Comparison of ENCODE assay signal across 8 cellular contexts in the genomic region with DNA sequence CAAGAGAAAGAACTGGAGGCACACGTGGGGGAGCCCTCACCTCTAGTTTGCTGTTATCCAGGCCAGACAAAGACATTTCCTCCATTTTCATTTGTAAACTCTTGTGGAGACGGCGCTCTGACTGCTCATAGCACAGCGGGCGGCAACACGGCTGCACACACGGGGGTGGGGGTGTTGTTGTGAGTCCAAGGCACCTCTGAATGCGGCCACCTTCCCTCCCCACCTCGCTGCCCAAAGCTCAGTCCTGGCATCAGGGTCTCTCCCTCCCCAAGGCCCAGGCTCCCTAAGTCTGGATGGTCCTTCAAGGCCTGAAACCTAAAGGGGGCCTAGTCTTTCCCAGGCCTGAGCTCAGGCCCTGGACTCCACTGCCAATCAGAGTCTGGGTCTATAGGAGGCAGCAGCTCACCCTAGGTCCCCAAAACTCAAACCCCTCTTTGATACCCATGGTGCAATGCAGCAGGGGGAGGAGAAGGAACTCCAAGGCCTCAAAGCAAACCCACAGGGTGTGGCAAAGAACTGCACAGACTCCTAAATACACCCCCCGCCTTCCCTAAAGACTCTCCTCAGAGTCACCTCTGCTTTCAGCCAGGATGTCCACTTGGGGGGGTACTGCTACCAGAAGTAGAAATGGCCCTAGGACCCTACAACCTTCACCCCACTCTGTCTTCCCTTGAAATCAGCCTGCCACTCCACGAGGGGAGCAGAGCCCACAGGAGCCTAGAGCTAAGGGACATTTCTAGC. TPM values are rescaled to one million over a fixed set of nuclear protein-coding genes. Genes with fewer than 3 reads are reported as not detected.
DNase-seq lines count a peak whose midpoint lies in the region; ATAC-seq, FAIRE-seq and TF ChIP-seq lines count a peak whose summit lies in the region.

No MANE protein-coding gene starts in this region.

- H3K27ac ChIP-seq in GM12878 (ENCODE audit: control insufficient read depth, insufficient read depth) (peak overlapping the region; percentile 77), kidney (ENCODE audit: low read depth in 2 of 2, low read length in 2 of 2) (peak overlapping the region; percentile 84 to 95), stomach smooth muscle (ENCODE audit: low read length) (peak overlapping the region; percentile 82)

- H2AFZ ChIP-seq in GM12878 (ENCODE audit: control insufficient read depth, low read depth, low read length) = no peak overlapping the region

- peaks cover 33% of the 10 kb centered on the region for H3K79me2 ChIP-seq in GM12878 (ENCODE audit: control insufficient read depth, insufficient read depth, low read length)

- TF ChIP-seq POLR2A in GM12891 (IDR thresholded peaks at IDR 0.05; ENCODE audit: low read depth, low read length) = peak; percentile 24; the same call in 1 of the 2 replicates
- TF ChIP-seq POLR2A in GM12878 (IDR thresholded peaks at IDR 0.05; ENCODE audit: low read depth, low read length) = no peak; the same call in 1 of the 2 replicates

- POLR2A ChIA-PET in GM12878 (lab: Charles Lee) = interaction anchor here (0.5 to 1.6 kb wide), 9 partner anchors 10 to 147 kb away, joined by 3 to 9 read pairs (median 4); a partner anchor contains a TSS

- SMC1A ChIA-PET in GM12878 (lab: Charles Lee; ENCODE audit: uncharacterized antibody, unreplicated experiment) = interaction anchor here (0.5 to 3.3 kb wide), 7 partner anchors 11 to 180 kb away, joined by 3 to 12 read pairs (median 4); a partner anchor contains a TSS

- H3K9me3 ChIP-seq in GM12878 (replicated peaks; ENCODE audit: control insufficient read depth, insufficient read depth, low read length) = no peaks in the 10 kb centered on the region
- H3K9me3 ChIP-seq in kidney (ENCODE audit: control insufficient read depth in 1 of 2, low read length in 2 of 2) = no peaks in the 10 kb centered on the region
- no peaks in the 10 kb centered on the region for H3K9me3 ChIP-seq in stomach smooth muscle (ENCODE audit: control insufficient read depth in 2 of 2, low read length in 2 of 2)

- H3K9ac ChIP-seq in GM12878 (ENCODE audit: control insufficient read depth, insufficient read depth, low read length) = peak overlapping the region; percentile 89
- H3K9ac ChIP-seq in kidney (ENCODE audit: low read length in 2 of 2) = peak overlapping the region; percentile 72 to 87
- H3K9ac ChIP-seq in stomach smooth muscle (ENCODE audit: low read length in 2 of 2) = peak overlapping the region; percentile 74 to 82

- H3K4me1 ChIP-seq in GM12878 (ENCODE audit: control insufficient read depth, insufficient read depth, low read length) = peaks cover 12% of the 10 kb centered on the region
- H3K4me1 ChIP-seq in kidney (ENCODE audit: control insufficient read depth in 1 of 2, insufficient read depth in 1 of 2, low read depth in 1 of 2, low read length in 2 of 2) = peaks cover 11 to 12% of the 10 kb centered on the region in 2 donors
- peaks cover 28% of the 10 kb centered on the region for H3K4me1 ChIP-seq in stomach smooth muscle (ENCODE audit: control insufficient read depth, insufficient read depth, low read length)

- in situ Hi-C loops in GM12878 (cut with MboI) = no loop called here

- H3K4me3 ChIP-seq in GM12878 = peak overlapping the region; percentile 100
- H3K4me3 ChIP-seq in kidney (ENCODE audit: low read length in 2 of 2) = peak overlapping the region; percentile 61 to 67
- peak overlapping the region; percentile 63 to 77 for H3K4me3 ChIP-seq in stomach smooth muscle (ENCODE audit: low read length in 2 of 2)

- ATAC-seq in GM12878 (peak; percentile 45), HG03095 (IDR thresholded peaks at IDR 0.05; ENCODE audit: unreplicated experiment) (no peak), HG03196 (IDR thresholded peaks at IDR 0.05; ENCODE audit: unreplicated experiment) (no peak)

- no peak for TF ChIP-seq EP300 in GM12878 (IDR thresholded peaks at IDR 0.05; ENCODE audit: borderline replicate concordance in 1 of 2, control insufficient read depth in 1 of 2, low read depth in 2 of 2, low read length in 2 of 2)

- H4K20me1 ChIP-seq in GM12878 (ENCODE audit: control insufficient read depth, insufficient read depth) = no peaks in the 10 kb centered on the region

- peak; percentile 41; the same call in 1 of the 2 replicates for TF ChIP-seq RAD21 in GM12878 (IDR thresholded peaks at IDR 0.05; ENCODE audit: insufficient read depth, low read depth, low read length)

- FAIRE-seq in GM12891 (lab: Jason Lieb, UNC) (peak; percentile 90), RCC 7860 (lab: Jason Lieb, UNC) (no peak), GM12878 (lab: Jason Lieb, UNC) (peak; percentile 82), kidney (lab: Jason Lieb, UNC) (no peak)

- intact Hi-C loops in GM12878 (cut with micrococcal nuclease; ENCODE audit: unreplicated experiment) (no loop called here), kidney (cut with DNase I) (no loop called here)

- 56% methylated on average over 11 of the region's 11 CpGs for WGBS in GM12878 (ENCODE audit: insufficient coverage, insufficient replicate concordance, low lambda C conversion rate, missing lambda C conversion rate)

- peak overlapping the region; percentile 79 for H3K4me2 ChIP-seq in GM12878 (ENCODE audit: control insufficient read depth, insufficient read depth)

- DNase-seq in A172 (ENCODE audit: low spot score) (peak; percentile 74), GM12891 (ENCODE audit: insufficient read length, low spot score) (peak; percentile 65), RCC 7860 (ENCODE audit: low spot score) (peak; percentile 15), GM12878 (ENCODE audit: low read depth, low spot score) (no peak), kidney (peak; percentile 77)

- H3K36me3 ChIP-seq in GM12878 (ENCODE audit: control insufficient read depth in 2 of 2, insufficient read depth in 2 of 2, low read length in 1 of 2) (peaks cover 10 to 22% of the 10 kb centered on the region in 2 experiments), kidney (ENCODE audit: control insufficient read depth in 1 of 2, insufficient read depth in 2 of 2, low read length in 2 of 2) (peaks cover 15 to 30% of the 10 kb centered on the region in 2 donors), stomach smooth muscle (ENCODE audit: control insufficient read depth in 2 of 2, insufficient read depth in 2 of 2, low read length in 2 of 2) (peaks cover 26% of the 10 kb centered on the region in 2 donors)

- BruUV-seq in GM12878 (replicated peaks; lab: Mats Ljungman, UMichigan) = no TSS peak

- RAD21 ChIA-PET in GM12878 (lab: Charles Lee; ENCODE audit: unreplicated experiment) = interaction anchor here (0.6 to 2.4 kb wide), 5 partner anchors 12 to 147 kb away, joined by 3 to 10 read pairs (median 4); a partner anchor contains a TSS

- TF ChIP-seq CTCF in GM12878 (IDR thresholded peaks at IDR 0.05 in 2 of 3, conservative IDR thresholded peaks at IDR 0.05 in 1 of 3; ENCODE audit: control insufficient read depth in 2 of 3, extremely low read depth in 1 of 3, insufficient read depth in 1 of 3, low read depth in 3 of 3, low read length in 3 of 3) (peak in 1 of 3 experiments; percentile 28; a peak in 2 of 6 replicates), kidney (IDR thresholded peaks at IDR 0.05; ENCODE audit: borderline replicate concordance, extremely low read depth, insufficient read depth) (peak; percentile 19)

- CTCF ChIA-PET in GM12878 (lab: Yijun Ruan, JAX) = interaction anchor here (0.8 to 1.7 kb wide), 6 partner anchors 10 to 147 kb away, joined by 3 to 7 read pairs (median 5); a partner anchor contains a TSS

- no peaks in the 10 kb centered on the region for H3K27me3 ChIP-seq in GM12878 (replicated peaks in 1 of 2; ENCODE audit: control insufficient read depth in 2 of 2, insufficient read depth in 2 of 2, low read length in 1 of 2)
- H3K27me3 ChIP-seq in stomach smooth muscle (ENCODE audit: control insufficient read depth in 1 of 2, insufficient read depth in 2 of 2, low read length in 2 of 2) = no peaks in the 10 kb centered on the region

RNA-seq across cellular contexts. Expression of a gene that starts 1.5 kb away (rescaled TPM):
- total RNA-seq in A172 (2014; rRNA removed; shearing (Covaris generic)) = 44.3 and 54.5 TPM in 2 replicates
- 25.2 TPM for polyA plus RNA-seq in GM12891 (2012; ENCODE audit: low read depth, missing spikeins)
- total RNA-seq in GM12878 (2013; cell fraction: nucleolus; rRNA removed) = 40.9 and 44.3 TPM in 2 replicates
- total RNA-seq in GM12878 (2014; rRNA removed) (35.4 and 41.2 TPM in 2 replicates), GM12878 (2014; rRNA removed; fragmentation: Illumina TruSeq; extraction: Trizol) (26.8 and 27.6 TPM in 2 replicates), GM12878 (2021) (75.5 and 78.7 TPM in 2 replicates), kidney (64.8 TPM)
- polyA plus RNA-seq in GM12878 (2011; ENCODE audit: low read depth) = 13.0 TPM
- polyA plus RNA-seq in GM12878 (2011; rRNA removed) (36.1 and 41.3 TPM in 2 replicates), GM12878 (2014; fragmentation: Illumina TruSeq; extraction: Trizol) (27.7 and 37.9 TPM in 2 replicates), GM12878 (2014; fragmentation: Nextera tagmentation; extraction: Ambion mirVana) (1 to 10 TPM in 1 of 2 experiments, under 1 TPM in 1; 0.71 to 2.3 TPM), GM12878 (2014; rRNA removed) (44.8 and 48.6 TPM in 2 replicates), GM12878 (2016; fragmentation: Nextera tagmentation; extraction: Ambion mirVana) (1 to 10 TPM; 6.8 to 8.8 TPM), kidney (ENCODE audit: insufficient read depth, low read depth, low replicate concordance) (20.0 TPM)
- 42.6 TPM in 2 replicates for polyA plus RNA-seq in GM12878 (2011; cell fraction: cytosol; rRNA removed)
- polyA plus RNA-seq in GM12878 (2011; cell fraction: nucleus; rRNA removed) = 96.8 and 107 TPM in 2 replicates
- polyA plus RNA-seq in GM12878 (2012) = 24.0 and 30.1 TPM in 2 replicates
- polyA minus RNA-seq in GM12878 (2011; rRNA and poly(A)+ RNA removed) = 39.7 and 45.8 TPM in 2 replicates
- 11.5 and 13.8 TPM in 2 replicates for polyA minus RNA-seq in GM12878 (2011; cell fraction: cytosol; rRNA and poly(A)+ RNA removed)
- 30.8 and 60.6 TPM in 2 replicates for polyA minus RNA-seq in GM12878 (2011; cell fraction: nucleus; rRNA and poly(A)+ RNA removed)

RNA-seq across cellular contexts. Expression of a gene that starts 11.4 kb away (rescaled TPM):
- 32.9 and 33.7 TPM in 2 replicates for total RNA-seq in A172 (2014; rRNA removed; shearing (Covaris generic))
- polyA plus RNA-seq in GM12891 (2012; ENCODE audit: low read depth, missing spikeins) = 22.5 TPM
- total RNA-seq in GM12878 (2013; cell fraction: nucleolus; rRNA removed) = 24.8 and 26.0 TPM in 2 replicates
- total RNA-seq in GM12878 (2014; rRNA removed) (23.8 and 24.0 TPM in 2 replicates), GM12878 (2014; rRNA removed; fragmentation: Illumina TruSeq; extraction: Trizol) (10.3 and 10.6 TPM in 2 replicates), GM12878 (2021) (18.5 and 20.1 TPM in 2 replicates), kidney (37.7 TPM)
- polyA plus RNA-seq in GM12878 (2011; ENCODE audit: low read depth) = 16.3 TPM
- polyA plus RNA-seq in GM12878 (2011; rRNA removed) (16.1 and 20.8 TPM in 2 replicates), GM12878 (2014; fragmentation: Illumina TruSeq; extraction: Trizol) (10.0 and 19.2 TPM in 2 replicates), GM12878 (2014; fragmentation: Nextera tagmentation; extraction: Ambion mirVana) (1 to 10 TPM; 4.3 to 5.9 TPM), GM12878 (2014; rRNA removed) (29.6 and 34.0 TPM in 2 replicates), GM12878 (2016; fragmentation: Nextera tagmentation; extraction: Ambion mirVana) (10 to 100 TPM; 21.0 to 21.3 TPM), kidney (ENCODE audit: insufficient read depth, low read depth, low replicate concordance) (39.2 TPM)
- polyA plus RNA-seq in GM12878 (2011; cell fraction: cytosol; rRNA removed) = 28.3 and 36.9 TPM in 2 replicates
- polyA plus RNA-seq in GM12878 (2011; cell fraction: nucleus; rRNA removed) = 147 and 181 TPM in 2 replicates
- 23.6 and 29.4 TPM in 2 replicates for polyA plus RNA-seq in GM12878 (2012)
- polyA minus RNA-seq in GM12878 (2011; rRNA and poly(A)+ RNA removed) = 10.5 and 15.0 TPM in 2 replicates
- polyA minus RNA-seq in GM12878 (2011; cell fraction: cytosol; rRNA and poly(A)+ RNA removed) = 5.1 and 6.2 TPM in 2 replicates
- polyA minus RNA-seq in GM12878 (2011; cell fraction: nucleus; rRNA and poly(A)+ RNA removed) = 12.0 and 17.9 TPM in 2 replicates

RNA-seq across cellular contexts. Expression of a gene that starts 21.3 kb away (rescaled TPM):
- 67.4 and 75.3 TPM in 2 replicates for total RNA-seq in A172 (2014; rRNA removed; shearing (Covaris generic))
- polyA plus RNA-seq in GM12891 (2012; ENCODE audit: low read depth, missing spikeins) = 46.6 TPM
- total RNA-seq in GM12878 (2013; cell fraction: nucleolus; rRNA removed) = 81.2 and 86.5 TPM in 2 replicates
- 91.9 and 92.2 TPM in 2 replicates for total RNA-seq in GM12878 (2014; rRNA removed)
- total RNA-seq in GM12878 (2014; rRNA removed; fragmentation: Illumina TruSeq; extraction: Trizol) = 71.8 and 80.6 TPM in 2 replicates
- total RNA-seq in GM12878 (2021) = 118 and 124 TPM in 2 replicates
- polyA plus RNA-seq in GM12878 (2011; ENCODE audit: low read depth) = 26.0 TPM
- 28.5 and 32.9 TPM in 2 replicates for polyA plus RNA-seq in GM12878 (2011; rRNA removed)
- 26.6 and 28.2 TPM in 2 replicates for polyA plus RNA-seq in GM12878 (2011; cell fraction: cytosol; rRNA removed)
- 60.3 and 110 TPM in 2 replicates for polyA plus RNA-seq in GM12878 (2011; cell fraction: nucleus; rRNA removed)
- polyA plus RNA-seq in GM12878 (2012) = 43.0 and 54.3 TPM in 2 replicates
- 78.4 and 110 TPM in 2 replicates for polyA plus RNA-seq in GM12878 (2014; fragmentation: Illumina TruSeq; extraction: Trizol)
- 1 to 10 TPM; 2.2 to 4.3 TPM for polyA plus RNA-seq in GM12878 (2014; fragmentation: Nextera tagmentation; extraction: Ambion mirVana)
- 79.5 and 89.3 TPM in 2 replicates for polyA plus RNA-seq in GM12878 (2014; rRNA removed)
- polyA plus RNA-seq in GM12878 (2016; fragmentation: Nextera tagmentation; extraction: Ambion mirVana) = 10 to 100 TPM; 77.0 to 79.8 TPM
- 22.5 and 30.8 TPM in 2 replicates for polyA minus RNA-seq in GM12878 (2011; rRNA and poly(A)+ RNA removed)
- 12.6 and 18.1 TPM in 2 replicates for polyA minus RNA-seq in GM12878 (2011; cell fraction: cytosol; rRNA and poly(A)+ RNA removed)
- 29.5 and 60.7 TPM in 2 replicates for polyA minus RNA-seq in GM12878 (2011; cell fraction: nucleus; rRNA and poly(A)+ RNA removed)
- total RNA-seq in kidney = 98.8 TPM
- 46.1 TPM for polyA plus RNA-seq in kidney (ENCODE audit: insufficient read depth, low read depth, low replicate concordance)

RNA-seq across cellular contexts. Expression of a gene that starts 27.6 kb away (rescaled TPM):
- total RNA-seq in A172 (2014; rRNA removed; shearing (Covaris generic)) = 0.29 TPM in 1 of 2 replicates, not detected in the other
- polyA plus RNA-seq in GM12891 (2012; ENCODE audit: low read depth, missing spikeins) = 0.83 TPM
- not detected in 2 replicates for total RNA-seq in GM12878 (2013; cell fraction: nucleolus; rRNA removed)
- total RNA-seq in GM12878 (2014; rRNA removed) (not detected in 2 replicates), GM12878 (2014; rRNA removed; fragmentation: Illumina TruSeq; extraction: Trizol) (not detected in 2 replicates), GM12878 (2021) (0.19 and 0.23 TPM in 2 replicates), kidney (0.25 TPM)
- 0.56 TPM for polyA plus RNA-seq in GM12878 (2011; ENCODE audit: low read depth)
- polyA plus RNA-seq in GM12878 (2011; rRNA removed) (not detected in 2 replicates), GM12878 (2014; fragmentation: Illumina TruSeq; extraction: Trizol) (not detected in 2 replicates), GM12878 (2014; fragmentation: Nextera tagmentation; extraction: Ambion mirVana) (under 1 TPM in 1 of 2 experiments, not detected in 1; 0.07 TPM), GM12878 (2014; rRNA removed) (0.11 and 1.1 TPM in 2 replicates), GM12878 (2016; fragmentation: Nextera tagmentation; extraction: Ambion mirVana) (under 1 TPM; 0.44 to 0.56 TPM), kidney (ENCODE audit: insufficient read depth, low read depth, low replicate concordance) (0.90 TPM)
- polyA plus RNA-seq in GM12878 (2011; cell fraction: cytosol; rRNA removed) = 0.06 TPM in 1 of 2 replicates, not detected in the other
- polyA plus RNA-seq in GM12878 (2011; cell fraction: nucleus; rRNA removed) = 0.25 and 0.41 TPM in 2 replicates
- 0.90 and 1.5 TPM in 2 replicates for polyA plus RNA-seq in GM12878 (2012)
- polyA minus RNA-seq in GM12878 (2011; rRNA and poly(A)+ RNA removed) = not detected in 2 replicates
- polyA minus RNA-seq in GM12878 (2011; cell fraction: cytosol; rRNA and poly(A)+ RNA removed) = not detected in 2 replicates
- polyA minus RNA-seq in GM12878 (2011; cell fraction: nucleus; rRNA and poly(A)+ RNA removed) = 0.29 TPM in 1 of 2 replicates, not detected in the other

RNA-seq across cellular contexts. Expression of a gene that starts 56.4 kb away (rescaled TPM):
- total RNA-seq in A172 (2014; rRNA removed; shearing (Covaris generic)) = 4.9 and 7.7 TPM in 2 replicates
- polyA plus RNA-seq in GM12891 (2012; ENCODE audit: low read depth, missing spikeins) = 6.7 TPM
- 14.8 and 15.0 TPM in 2 replicates for total RNA-seq in GM12878 (2013; cell fraction: nucleolus; rRNA removed)
- 9.2 and 12.4 TPM in 2 replicates for total RNA-seq in GM12878 (2014; rRNA removed)
- total RNA-seq in GM12878 (2014; rRNA removed; fragmentation: Illumina TruSeq; extraction: Trizol) = 6.4 and 7.0 TPM in 2 replicates
- 12.3 and 14.4 TPM in 2 replicates for total RNA-seq in GM12878 (2021)
- polyA plus RNA-seq in GM12878 (2011; ENCODE audit: low read depth) = 6.5 TPM
- polyA plus RNA-seq in GM12878 (2011; rRNA removed) = 5.9 and 9.9 TPM in 2 replicates
- 16.5 and 17.3 TPM in 2 replicates for polyA plus RNA-seq in GM12878 (2011; cell fraction: cytosol; rRNA removed)
- polyA plus RNA-seq in GM12878 (2011; cell fraction: nucleus; rRNA removed) = 23.6 and 24.4 TPM in 2 replicates
- 7.1 and 8.6 TPM in 2 replicates for polyA plus RNA-seq in GM12878 (2012)
- polyA plus RNA-seq in GM12878 (2014; fragmentation: Illumina TruSeq; extraction: Trizol) = 9.4 and 9.9 TPM in 2 replicates
- polyA plus RNA-seq in GM12878 (2014; fragmentation: Nextera tagmentation; extraction: Ambion mirVana) = 1 to 10 TPM; 4.0 to 4.7 TPM
- polyA plus RNA-seq in GM12878 (2014; rRNA removed) = 10.0 and 10.1 TPM in 2 replicates
- polyA plus RNA-seq in GM12878 (2016; fragmentation: Nextera tagmentation; extraction: Ambion mirVana) = 10 to 100 TPM; 17.6 to 20.4 TPM
- 14.3 and 25.7 TPM in 2 replicates for polyA minus RNA-seq in GM12878 (2011; rRNA and poly(A)+ RNA removed)
- polyA minus RNA-seq in GM12878 (2011; cell fraction: cytosol; rRNA and poly(A)+ RNA removed) = 7.2 and 9.0 TPM in 2 replicates
- 6.3 and 12.2 TPM in 2 replicates for polyA minus RNA-seq in GM12878 (2011; cell fraction: nucleus; rRNA and poly(A)+ RNA removed)
- total RNA-seq in kidney = 0.88 TPM
- 0.17 TPM for polyA plus RNA-seq in kidney (ENCODE audit: insufficient read depth, low read depth, low replicate concordance)
